Comparison of ENCODE assay signal across 21 cellular contexts in the genomic region with DNA sequence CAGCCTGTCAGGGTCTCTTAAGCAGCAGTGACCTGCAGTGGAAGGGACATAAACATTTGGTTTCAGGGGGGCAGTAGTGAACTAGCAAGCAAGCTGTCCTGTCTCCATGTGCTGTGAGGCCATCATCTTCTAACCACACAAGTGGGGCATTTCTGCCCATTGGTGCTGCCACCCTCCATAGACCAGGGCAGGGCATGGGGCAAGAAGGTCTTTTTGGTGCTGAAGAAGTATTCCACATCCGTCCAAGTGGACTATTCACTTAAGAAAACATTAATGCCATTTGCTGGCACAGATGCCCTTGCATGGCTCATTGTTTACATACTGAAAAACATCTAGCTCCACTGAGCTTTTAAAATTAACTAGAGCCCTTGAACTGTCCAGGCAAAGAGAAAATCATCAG. TPM values are rescaled to one million over a fixed set of nuclear protein-coding genes. Genes with fewer than 3 reads are reported as not detected.
DNase-seq lines count a peak whose midpoint lies in the region; ATAC-seq lines count a peak whose summit lies in the region.
"Had no signal": no experiment of that assay in that cellular context is flagged by ENCODE, and none has a peak within 500 bp of the region (broad histone marks: within the 10 kb centered on the region; RNA-seq: fewer than 3 reads in every experiment).

No MANE protein-coding gene starts in this region.

- no peak overlapping the region for H3K4me2 ChIP-seq in mesendoderm (ENCODE audit: low read length)

- no peak overlapping the region for H3K27ac ChIP-seq in mesendoderm (ENCODE audit: low read depth, low read length)
- H3K27ac ChIP-seq: 22Rv1, HL-60 had no signal

- peaks cover 5% of the 10 kb centered on the region for H3K9me3 Mint-ChIP-seq in activated naive CD4-positive, alpha-beta T cell treated with anti-CD3 and anti-CD28 coated beads, Interleukin-2, amount 10 ng/mL, durations not matched to agents 7 days and 5 days
- H3K9me3 Mint-ChIP-seq in activated T-helper 17 cell treated with anti-CD3 and anti-CD28 coated beads, Interleukin-2, amount 50 U/mL, for 72 hours, result no peaks in the 10 kb centered on the region
- peaks cover 0 to 4% of the 10 kb centered on the region in 2 donors for H3K9me3 Mint-ChIP-seq in stimulated activated naive B cell treated with anti-CD40 and anti-IgM and Interleukin-4, amounts not matched to agents 10 μg/mL and 1 μg/mL and 100 μg/mL, for 72 hours

- H2BK120ac ChIP-seq in mesendoderm (ENCODE audit: low read depth, low read length), result no peak overlapping the region

- no peak overlapping the region for H4K5ac ChIP-seq in mesendoderm (ENCODE audit: low read length)

- peaks cover 8% of the 10 kb centered on the region for H3K36me3 Mint-ChIP-seq in activated naive CD4-positive, alpha-beta T cell treated with anti-CD3 and anti-CD28 coated beads, Interleukin-2, amount 10 ng/mL, durations not matched to agents 7 days and 5 days
- no peaks in the 10 kb centered on the region for H3K36me3 Mint-ChIP-seq in activated T-helper 17 cell treated with anti-CD3 and anti-CD28 coated beads, Interleukin-2, amount 50 U/mL, for 72 hours (ENCODE audit: low read depth)
- peaks cover 36 to 50% of the 10 kb centered on the region in 2 donors for H3K36me3 Mint-ChIP-seq in stimulated activated naive B cell treated with anti-CD40 and anti-IgM and Interleukin-4, amounts not matched to agents 10 μg/mL and 1 μg/mL and 100 μg/mL, for 72 hours
- H3K36me3 Mint-ChIP-seq: CD4-positive, CD25-positive, alpha-beta regulatory T cell had no signal

- H2AK5ac ChIP-seq in mesendoderm (ENCODE audit: low read length), result peak overlapping the region; percentile 37

- CTCF ChIA-PET in activated naive CD4-positive, alpha-beta T cell treated with anti-CD3 and anti-CD28 coated beads, Interleukin-2, amount 10 ng/mL, durations not matched to agents 7 days and 5 days (lab: Charles Lee), result no interaction called here

- peak overlapping the region; percentile 1 for H3K56ac ChIP-seq in mesendoderm (ENCODE audit: low read length)

- no peak for ATAC-seq in activated T-helper 17 cell treated with anti-CD3 and anti-CD28 coated beads, Interleukin-2, amount 50 U/mL, for 72 hours (replicated peaks)
- ATAC-seq in stimulated activated naive B cell treated with anti-CD40 and anti-IgM and Interleukin-4, amounts not matched to agents 10 μg/mL and 1 μg/mL and 100 μg/mL, for 72 hours (replicated peaks), result no peak
- ATAC-seq in HG03196 (IDR thresholded peaks at IDR 0.05; ENCODE audit: unreplicated experiment), result no peak
- ATAC-seq: Right ventricle myocardium inferior had no signal

- peaks cover 6% of the 10 kb centered on the region for H3K4me1 ChIP-seq in mesendoderm (ENCODE audit: control insufficient read depth, low read depth, low read length)
- H3K4me1 ChIP-seq: HAP-1 had no signal

- no peak for DNase-seq in activated naive CD4-positive, alpha-beta T cell treated with anti-CD3 and anti-CD28 coated beads, Interleukin-2, amount 10 ng/mL, durations not matched to agents 7 days and 5 days
- no peak for DNase-seq in activated naive CD4-positive, alpha-beta T cell (lab: John Stamatoyannopoulos, UW)
- DNase-seq in mesendoderm (no peak), NCI-H82 treated with DMSO at 0.1 percent for 48 hours (lab: John Stamatoyannopoulos, UW; ENCODE audit: unreplicated experiment) (no peak), GM19240 (ENCODE audit: insufficient read length, low spot score) (no peak)
- no peak for DNase-seq in stimulated activated naive B cell treated with anti-CD40 and anti-IgM and Interleukin-4, amounts not matched to agents 10 μg/mL and 1 μg/mL and 100 μg/mL, for 72 hours
- DNase-seq: AML-193; Caco-2; CD4-positive, CD25-positive, alpha-beta regulatory T cell; Karpas-422; NCI-H1105; NCI-H2081 treated with DMSO at 0.1 percent for 48 hours; NCI-H446 treated with DMSO at 0.1 percent for 48 hours; NCI-H69 had no signal

- no peaks in the 10 kb centered on the region for H3K79me1 ChIP-seq in mesendoderm (ENCODE audit: low read length)

- H3K27me3 Mint-ChIP-seq in activated naive CD4-positive, alpha-beta T cell treated with anti-CD3 and anti-CD28 coated beads, Interleukin-2, amount 10 ng/mL, durations not matched to agents 7 days and 5 days, result peaks cover 52% of the 10 kb centered on the region
- no peaks in the 10 kb centered on the region for H3K27me3 Mint-ChIP-seq in activated T-helper 17 cell treated with anti-CD3 and anti-CD28 coated beads, Interleukin-2, amount 50 U/mL, for 72 hours
- no peaks in the 10 kb centered on the region for H3K27me3 Mint-ChIP-seq in stimulated activated naive B cell treated with anti-CD40 and anti-IgM and Interleukin-4, amounts not matched to agents 10 μg/mL and 1 μg/mL and 100 μg/mL, for 72 hours

- H3K36me3 ChIP-seq in mesendoderm (ENCODE audit: control insufficient read depth, insufficient read depth, low read length), result no peaks in the 10 kb centered on the region
- H3K36me3 ChIP-seq: HAP-1 had no signal

- no CpG with 5 or more reads among the region's 1 CpG for WGBS in mesendoderm (ENCODE audit: extremely low coverage, insufficient coverage, low lambda C conversion rate)

- no peak overlapping the region for H3K18ac ChIP-seq in mesendoderm (ENCODE audit: low read length)

- no peak overlapping the region for H3K4me3 ChIP-seq in mesendoderm (ENCODE audit: low read length)
- H3K4me3 ChIP-seq: HAP-1 had no signal

- H3K4me3 Mint-ChIP-seq in activated naive CD4-positive, alpha-beta T cell treated with anti-CD3 and anti-CD28 coated beads, Interleukin-2, amount 10 ng/mL, durations not matched to agents 7 days and 5 days, result no peak overlapping the region
- peak overlapping the region; percentile 71 for H3K4me3 Mint-ChIP-seq in activated T-helper 17 cell treated with anti-CD3 and anti-CD28 coated beads, Interleukin-2, amount 50 U/mL, for 72 hours
- H3K4me3 Mint-ChIP-seq in stimulated activated naive B cell treated with anti-CD40 and anti-IgM and Interleukin-4, amounts not matched to agents 10 μg/mL and 1 μg/mL and 100 μg/mL, for 72 hours, result no peak overlapping the region
- H3K4me3 Mint-ChIP-seq: CD4-positive, CD25-positive, alpha-beta regulatory T cell had no signal

- no peak overlapping the region for H3K23ac ChIP-seq in mesendoderm (ENCODE audit: low read length)

- H3K4me1 Mint-ChIP-seq in activated naive CD4-positive, alpha-beta T cell treated with anti-CD3 and anti-CD28 coated beads, Interleukin-2, amount 10 ng/mL, durations not matched to agents 7 days and 5 days, result peaks cover 7% of the 10 kb centered on the region
- peaks cover 18% of the 10 kb centered on the region for H3K4me1 Mint-ChIP-seq in activated T-helper 17 cell treated with anti-CD3 and anti-CD28 coated beads, Interleukin-2, amount 50 U/mL, for 72 hours
- peaks cover 17 to 41% of the 10 kb centered on the region in 2 donors for H3K4me1 Mint-ChIP-seq in stimulated activated naive B cell treated with anti-CD40 and anti-IgM and Interleukin-4, amounts not matched to agents 10 μg/mL and 1 μg/mL and 100 μg/mL, for 72 hours
- H3K4me1 Mint-ChIP-seq: CD4-positive, CD25-positive, alpha-beta regulatory T cell had no signal

- H3K79me2 ChIP-seq in mesendoderm (ENCODE audit: control insufficient read depth, insufficient read depth, low read length), result no peaks in the 10 kb centered on the region

- H3K27me3 ChIP-seq in mesendoderm (ENCODE audit: insufficient read depth, low read length, poor library complexity), result no peaks in the 10 kb centered on the region

- H3K27ac Mint-ChIP-seq in activated naive CD4-positive, alpha-beta T cell treated with anti-CD3 and anti-CD28 coated beads, Interleukin-2, amount 10 ng/mL, durations not matched to agents 7 days and 5 days, result peak overlapping the region; percentile 74
- H3K27ac Mint-ChIP-seq in activated T-helper 17 cell treated with anti-CD3 and anti-CD28 coated beads, Interleukin-2, amount 50 U/mL, for 72 hours, result peak overlapping the region; percentile 45
- H3K27ac Mint-ChIP-seq in stimulated activated naive B cell treated with anti-CD40 and anti-IgM and Interleukin-4, amounts not matched to agents 10 μg/mL and 1 μg/mL and 100 μg/mL, for 72 hours, result peak overlapping the region; percentile 84

- H4K8ac ChIP-seq in mesendoderm (ENCODE audit: low read depth, low read length), result no peak overlapping the region

- H3K4ac ChIP-seq in mesendoderm (ENCODE audit: low read depth, low read length), result no peak overlapping the region

- no peak overlapping the region for H3K9ac ChIP-seq in mesendoderm (ENCODE audit: low read length)

- H2BK15ac ChIP-seq in mesendoderm (replicated peaks; ENCODE audit: low read depth), result no peak overlapping the region

- no peak overlapping the region for H2BK5ac ChIP-seq in mesendoderm (ENCODE audit: low read length)

RNA-seq across cellular contexts. Expression of a gene that starts 35.8 kb away (rescaled TPM):
- 1 to 10 TPM; 4.0 to 7.9 TPM for total RNA-seq in activated T-helper 17 cell treated with anti-CD3 and anti-CD28 coated beads, Interleukin-2, amount 50 U/mL, for 72 hours
- polyA plus RNA-seq in mesendoderm (2013, experiment 1 of 2), result 0.62 TPM
- 0.43 TPM for polyA plus RNA-seq in mesendoderm (2013, experiment 2 of 2)
- total RNA-seq: Caco-2, HT1080 had no signal
